1 cellular context compared by ENCODE assay signal in the genomic region with DNA sequence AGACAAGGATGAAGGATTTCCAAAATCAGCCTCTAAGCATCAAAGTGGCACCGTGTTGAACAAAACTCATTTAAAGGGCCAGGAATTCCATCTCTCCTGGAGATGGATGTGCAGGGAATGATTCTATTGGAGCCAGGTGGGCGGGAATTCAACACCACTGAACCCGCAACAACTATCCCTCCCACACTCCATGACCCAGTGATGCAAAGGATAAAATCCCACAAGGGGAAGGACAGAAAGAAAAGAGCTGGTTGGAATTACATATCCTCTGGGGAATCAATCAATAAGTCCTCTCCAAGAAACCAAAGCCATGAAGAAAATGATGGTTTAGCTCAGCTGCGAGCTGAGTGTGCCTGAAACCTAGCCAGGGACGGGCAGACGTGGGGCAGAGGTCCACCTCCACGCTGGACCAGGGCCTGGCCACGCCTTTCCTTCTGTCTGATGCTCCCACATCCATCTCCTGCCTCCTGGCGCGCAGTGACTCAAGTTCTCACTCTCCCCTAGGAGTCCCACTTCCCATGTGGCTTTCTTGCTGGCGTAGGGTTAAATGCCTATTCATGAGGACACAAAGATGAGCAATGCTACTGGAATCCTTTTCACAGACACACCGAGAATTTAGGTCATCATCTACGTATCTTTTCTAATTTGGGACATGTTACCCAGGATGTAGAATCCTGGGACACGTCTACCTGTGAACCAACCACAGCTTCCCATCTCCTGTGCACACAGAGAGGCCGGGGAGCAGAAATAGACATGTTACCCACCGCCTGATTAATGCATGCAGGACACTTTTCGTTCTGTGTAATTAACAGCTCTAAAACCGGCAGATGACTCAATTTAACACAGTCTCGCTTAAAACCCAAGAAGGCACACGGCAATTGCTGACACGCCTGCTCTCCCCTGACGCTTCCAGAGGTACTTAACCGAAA.
TF ChIP-seq lines count a peak whose summit lies in the region.

No MANE protein-coding gene starts in this region.

TF ChIP-seq in HCT116, 20 proteins besides CTCF, POLR2A, EP300 and RAD21:
- TF ChIP-seq POLR2AphosphoS5 (IDR thresholded peaks at IDR 0.05; ENCODE audit: low read depth, low read length) (no peak), CEBPB (IDR thresholded peaks at IDR 0.05; ENCODE audit: low read depth) (no peak), TCF7L2 (IDR thresholded peaks at IDR 0.05; ENCODE audit: borderline replicate concordance, extremely low read depth, insufficient read depth, insufficient read length) (no peak), SIN3A (IDR thresholded peaks at IDR 0.05; ENCODE audit: low read depth) (no peak), FOSL1 (IDR thresholded peaks at IDR 0.05; ENCODE audit: low read depth) (no peak), SRF (IDR thresholded peaks at IDR 0.05; ENCODE audit: low read depth) (no peak), YY1 (IDR thresholded peaks at IDR 0.05; ENCODE audit: extremely low read depth, insufficient replicate concordance, low read depth, low read length) (no peak), ZFX (IDR thresholded peaks at IDR 0.05) (no peak), EZH2phosphoT487 (IDR thresholded peaks at IDR 0.05; ENCODE audit: borderline replicate concordance) (no peak), EZH2 (IDR thresholded peaks at IDR 0.05) (no peak), SP1 (IDR thresholded peaks at IDR 0.05; ENCODE audit: low read depth) (no peak), CBX3 (IDR thresholded peaks at IDR 0.05; ENCODE audit: low read depth) (no peak), ZNF274 (IDR thresholded peaks at IDR 0.05; ENCODE audit: low read depth, low read length) (no peak), EGR1 (IDR thresholded peaks at IDR 0.05; ENCODE audit: low read depth) (no peak)
- TF ChIP-seq, protein P1, sequence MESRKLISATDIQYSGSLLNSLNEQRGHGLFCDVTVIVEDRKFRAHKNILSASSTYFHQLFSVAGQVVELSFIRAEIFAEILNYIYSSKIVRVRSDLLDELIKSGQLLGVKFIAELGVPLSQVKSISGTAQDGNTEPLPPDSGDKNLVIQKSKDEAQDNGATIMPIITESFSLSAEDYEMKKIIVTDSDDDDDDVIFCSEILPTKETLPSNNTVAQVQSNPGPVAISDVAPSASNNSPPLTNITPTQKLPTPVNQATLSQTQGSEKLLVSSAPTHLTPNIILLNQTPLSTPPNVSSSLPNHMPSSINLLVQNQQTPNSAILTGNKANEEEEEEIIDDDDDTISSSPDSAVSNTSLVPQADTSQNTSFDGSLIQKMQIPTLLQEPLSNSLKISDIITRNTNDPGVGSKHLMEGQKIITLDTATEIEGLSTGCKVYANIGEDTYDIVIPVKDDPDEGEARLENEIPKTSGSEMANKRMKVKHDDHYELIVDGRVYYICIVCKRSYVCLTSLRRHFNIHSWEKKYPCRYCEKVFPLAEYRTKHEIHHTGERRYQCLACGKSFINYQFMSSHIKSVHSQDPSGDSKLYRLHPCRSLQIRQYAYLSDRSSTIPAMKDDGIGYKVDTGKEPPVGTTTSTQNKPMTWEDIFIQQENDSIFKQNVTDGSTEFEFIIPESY (IDR thresholded peaks at IDR 0.05; ENCODE audit: extremely low read depth, insufficient replicate concordance, low read length), result no peak
- TF ChIP-seq, protein P2, sequence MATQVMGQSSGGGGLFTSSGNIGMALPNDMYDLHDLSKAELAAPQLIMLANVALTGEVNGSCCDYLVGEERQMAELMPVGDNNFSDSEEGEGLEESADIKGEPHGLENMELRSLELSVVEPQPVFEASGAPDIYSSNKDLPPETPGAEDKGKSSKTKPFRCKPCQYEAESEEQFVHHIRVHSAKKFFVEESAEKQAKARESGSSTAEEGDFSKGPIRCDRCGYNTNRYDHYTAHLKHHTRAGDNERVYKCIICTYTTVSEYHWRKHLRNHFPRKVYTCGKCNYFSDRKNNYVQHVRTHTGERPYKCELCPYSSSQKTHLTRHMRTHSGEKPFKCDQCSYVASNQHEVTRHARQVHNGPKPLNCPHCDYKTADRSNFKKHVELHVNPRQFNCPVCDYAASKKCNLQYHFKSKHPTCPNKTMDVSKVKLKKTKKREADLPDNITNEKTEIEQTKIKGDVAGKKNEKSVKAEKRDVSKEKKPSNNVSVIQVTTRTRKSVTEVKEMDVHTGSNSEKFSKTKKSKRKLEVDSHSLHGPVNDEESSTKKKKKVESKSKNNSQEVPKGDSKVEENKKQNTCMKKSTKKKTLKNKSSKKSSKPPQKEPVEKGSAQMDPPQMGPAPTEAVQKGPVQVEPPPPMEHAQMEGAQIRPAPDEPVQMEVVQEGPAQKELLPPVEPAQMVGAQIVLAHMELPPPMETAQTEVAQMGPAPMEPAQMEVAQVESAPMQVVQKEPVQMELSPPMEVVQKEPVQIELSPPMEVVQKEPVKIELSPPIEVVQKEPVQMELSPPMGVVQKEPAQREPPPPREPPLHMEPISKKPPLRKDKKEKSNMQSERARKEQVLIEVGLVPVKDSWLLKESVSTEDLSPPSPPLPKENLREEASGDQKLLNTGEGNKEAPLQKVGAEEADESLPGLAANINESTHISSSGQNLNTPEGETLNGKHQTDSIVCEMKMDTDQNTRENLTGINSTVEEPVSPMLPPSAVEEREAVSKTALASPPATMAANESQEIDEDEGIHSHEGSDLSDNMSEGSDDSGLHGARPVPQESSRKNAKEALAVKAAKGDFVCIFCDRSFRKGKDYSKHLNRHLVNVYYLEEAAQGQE (IDR thresholded peaks at IDR 0.05; ENCODE audit: low read depth), result no peak
- TF ChIP-seq, protein P3, sequence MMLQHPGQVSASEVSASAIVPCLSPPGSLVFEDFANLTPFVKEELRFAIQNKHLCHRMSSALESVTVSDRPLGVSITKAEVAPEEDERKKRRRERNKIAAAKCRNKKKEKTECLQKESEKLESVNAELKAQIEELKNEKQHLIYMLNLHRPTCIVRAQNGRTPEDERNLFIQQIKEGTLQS (IDR thresholded peaks at IDR 0.05), result no peak
